Comparison of ENCODE assay signal across 1 cellular context in the genomic region with DNA sequence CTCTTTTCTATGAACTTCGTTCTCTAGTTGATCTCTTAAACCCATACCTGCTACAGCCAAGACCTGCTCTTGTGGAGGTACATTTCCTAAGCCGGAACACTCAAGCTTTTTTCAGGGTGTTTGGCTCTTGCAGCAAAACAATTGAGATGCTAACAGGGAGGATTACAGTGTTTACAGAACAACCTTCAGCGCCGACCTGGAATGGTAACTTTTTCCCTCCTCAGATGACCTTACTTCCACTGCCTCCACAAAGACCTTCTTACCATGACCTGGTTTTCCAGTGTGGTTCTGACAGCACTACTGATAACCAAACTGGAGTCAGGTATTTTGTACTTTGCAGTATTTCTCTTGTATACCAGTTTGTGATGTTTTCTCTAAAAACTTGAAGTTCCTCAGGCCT.
TF ChIP-seq lines count a peak whose summit lies in the region.

No MANE protein-coding gene starts in this region.

TF ChIP-seq in IMR-90, 13 proteins besides CTCF, POLR2A, EP300 and RAD21:
- TF ChIP-seq SMC3 (IDR thresholded peaks at IDR 0.05; ENCODE audit: low read depth, low read length) (no peak), ELK1 (IDR thresholded peaks at IDR 0.05; ENCODE audit: borderline replicate concordance, low read depth, low read length) (no peak), MAFK (IDR thresholded peaks at IDR 0.05; ENCODE audit: low read depth, low read length) (no peak)
